In genomic region chr11:119148855-119149370, GRCh38 we compare ENCODE assay signal across 8 cellular contexts. TPM values are rescaled to one million over a fixed set of nuclear protein-coding genes. Genes with fewer than 3 reads are reported as not detected.
DNase-seq lines count a peak whose midpoint lies in the region; ATAC-seq and TF ChIP-seq lines count a peak whose summit lies in the region.

TSS of gene ABCG4 (plus strand) at chr11:119149052. CDS start at chr11:119149966, 914 bp downstream.

- peak within 1 kb of the TSS; percentile 44 for H3K4me3 ChIP-seq in epithelial cell of esophagus (ENCODE audit: low read length)

- POLR2A ChIA-PET in WTC11 (lab: Charles Lee) = no interaction called here

- DNase-seq in activated T-cell treated with anti-CD3 and anti-CD28 coated beads for 48 hours (ENCODE audit: low read depth) (peak; percentile 16), activated T-cell treated with anti-CD3 and anti-CD28 coated beads for 4 hours (no peak), WTC11 (ENCODE audit: low spot score) (peak; percentile 58), epithelial cell of esophagus (ENCODE audit: low read depth) (no peak), natural killer cell (no peak), inferior parietal cortex (ENCODE audit: extremely low spot score) (no peak)

- H3K4me1 Mint-ChIP-seq in WTC11 (peaks cover 25% of the 10 kb centered on the region), natural killer cell (peaks cover 0 to 16% of the 10 kb centered on the region in 2 donors)

- H3K27ac Mint-ChIP-seq in WTC11 (no peak within 1 kb of the TSS), natural killer cell (no peak within 1 kb of the TSS)

- ATAC-seq in WTC11 (peak; percentile 21), natural killer cell (peak in 2 of 3 donors; percentile 52 to 53), GM18861 (IDR thresholded peaks at IDR 0.05; ENCODE audit: unreplicated experiment) (no peak), HG03025 (IDR thresholded peaks at IDR 0.05; ENCODE audit: low FRiP score, unreplicated experiment) (no peak)

- H3K27me3 Mint-ChIP-seq in WTC11 (ENCODE audit: low read depth) = peaks cover 68% of the 10 kb centered on the region
- H3K27me3 Mint-ChIP-seq in natural killer cell (ENCODE audit: low read depth in 2 of 2) = peaks cover 50 to 65% of the 10 kb centered on the region in 2 donors

- TF ChIP-seq CTCF in WTC11 (IDR thresholded peaks at IDR 0.05) = no peak
- no peak for TF ChIP-seq CTCF in epithelial cell of esophagus (IDR thresholded peaks at IDR 0.05; ENCODE audit: insufficient read depth, low read depth, low read length, missing control alignments)
- no peak for TF ChIP-seq CTCF in natural killer cell (IDR thresholded peaks at IDR 0.05)

- peak within 1 kb of the TSS; percentile 77 for H3K4me3 Mint-ChIP-seq in WTC11
- H3K4me3 Mint-ChIP-seq in natural killer cell = peak within 1 kb of the TSS; percentile 75

- CTCF ChIA-PET in WTC11 (lab: Charles Lee) = interaction anchor here (0.6 to 2.7 kb wide), 9 partner anchors 20 to 326 kb away, joined by 3 to 12 read pairs (median 5); partner anchors contain the start of genes CBL and DPAGT1

- H3K36me3 Mint-ChIP-seq in WTC11 = no peaks in the 10 kb centered on the region
- H3K36me3 Mint-ChIP-seq in natural killer cell = no peaks in the 10 kb centered on the region

- H3K9me3 Mint-ChIP-seq in WTC11 (no peaks in the 10 kb centered on the region), natural killer cell (no peaks in the 10 kb centered on the region)

- intact Hi-C loops in natural killer cell (cut with micrococcal nuclease) = no loop called here

TF ChIP-seq in WTC11, 78 proteins besides CTCF, POLR2A, EP300 and RAD21:
- 0 out of 2 replicates have a peak, but pooled peaks have one; percentile 31 for TF ChIP-seq KAT7 (CRISPR knock-in tag; IDR thresholded peaks at IDR 0.05; ENCODE audit: borderline replicate concordance)
- no peak for TF ChIP-seq ZBTB21 (CRISPR knock-in tag; IDR thresholded peaks at IDR 0.05; ENCODE audit: borderline replicate concordance)
- no peak for TF ChIP-seq ZNF423 (CRISPR knock-in tag; IDR thresholded peaks at IDR 0.05)
- TF ChIP-seq JAZF1 (CRISPR knock-in tag; IDR thresholded peaks at IDR 0.05) = no peak
- no peak for TF ChIP-seq ZNF281 (CRISPR knock-in tag; IDR thresholded peaks at IDR 0.05)
- 0 out of 2 replicates have a peak, but pooled peaks have one; percentile 18 for TF ChIP-seq SP1 (CRISPR knock-in tag; conservative IDR thresholded peaks at IDR 0.05)
- TF ChIP-seq E2F5 (CRISPR knock-in tag; IDR thresholded peaks at IDR 0.05) = 0 out of 2 replicates have a peak, but pooled peaks have one; percentile 7
- TF ChIP-seq FOXK1 (CRISPR knock-in tag; IDR thresholded peaks at IDR 0.05) = peak; percentile 33; the same call in 1 of the 2 replicates

RNA-seq across cellular contexts. Expression of gene ABCG4, which starts in this region (rescaled TPM):
- total RNA-seq in WTC11 (2021) (1.9 to 4.4 TPM (median 2.1 TPM) in 3 replicates), natural killer cell (under 1 TPM in 1 of 3 donors, not detected in 2; 0.09 TPM)

Comparison
In these comparisons a context has a peak if more than half of its experiments do, and no peak if none do; other contexts are left out.
1. DNase-seq: peak in activated T-cell treated with anti-CD3 and anti-CD28 coated beads for 48 hours (single experiment) and WTC11 (single experiment); none in activated T-cell treated with anti-CD3 and anti-CD28 coated beads for 4 hours (single experiment), epithelial cell of esophagus (single experiment), natural killer cell (single experiment) and inferior parietal cortex (single experiment).
2. Peak in ATAC-seq in natural killer cell; RNA of the gene not detected or under 1 TPM.